Comparison of ENCODE assay signal across 9 cellular contexts in the genomic region with DNA sequence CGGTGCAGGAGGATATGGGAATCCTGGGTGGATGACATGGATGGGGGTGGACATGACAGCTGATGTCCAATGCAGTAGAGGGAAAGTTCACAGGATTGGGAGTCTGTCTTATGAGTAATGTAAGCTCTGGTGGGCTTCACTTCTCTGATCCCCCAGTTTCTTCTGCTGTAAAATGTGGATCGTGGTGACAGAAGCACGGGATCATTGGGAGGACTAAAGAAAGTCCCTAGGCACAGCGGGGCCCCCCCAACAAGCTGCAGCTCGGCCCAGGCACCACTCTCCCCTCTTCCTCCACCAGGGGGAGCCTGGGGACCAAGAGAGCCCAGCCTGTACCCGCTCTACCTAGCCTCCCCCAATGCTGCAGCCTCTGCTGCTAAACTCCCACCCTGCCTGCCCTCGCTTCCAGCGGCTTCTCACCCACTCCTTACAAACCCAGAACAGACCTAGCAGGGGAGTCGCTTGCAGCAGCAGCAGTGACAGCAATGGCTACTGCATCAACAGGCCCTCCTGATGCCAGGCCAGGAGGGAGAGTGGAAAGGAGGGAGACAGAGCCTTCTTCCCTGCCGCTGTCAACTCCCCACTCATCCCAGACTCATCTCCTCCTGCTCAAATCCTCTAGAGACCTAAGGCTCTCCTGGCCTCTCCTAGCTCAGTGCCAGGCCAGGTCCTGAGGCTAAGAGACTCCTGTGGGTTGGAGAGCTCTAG. TPM values are rescaled to one million over a fixed set of nuclear protein-coding genes. Genes with fewer than 3 reads are reported as not detected.
DNase-seq lines count a peak whose midpoint lies in the region; ATAC-seq lines count a peak whose summit lies in the region.
"Had no signal": no experiment of that assay in that cellular context is flagged by ENCODE, and none has a peak within 500 bp of the region (broad histone marks: within the 10 kb centered on the region; RNA-seq: fewer than 3 reads in every experiment).

No MANE protein-coding gene starts in this region.

- CTCF ChIA-PET in activated CD4-positive, alpha-beta T cell treated with anti-CD3 and anti-CD28 coated beads for 36 hours (lab: Charles Lee), result interaction anchor here (0.5 to 5.3 kb wide), 20 partner anchors 11 to 1722 kb away, joined by 3 to 52 read pairs (median 4); no protein-coding TSS in a partner anchor

- H3K9me3 Mint-ChIP-seq in activated CD4-positive, alpha-beta T cell treated with anti-CD3 and anti-CD28 coated beads for 36 hours (ENCODE audit: low read depth), result no peaks in the 10 kb centered on the region
- H3K9me3 Mint-ChIP-seq in central memory CD8-positive, alpha-beta T cell, result no peaks in the 10 kb centered on the region
- H3K9me3 Mint-ChIP-seq: activated naive CD4-positive, alpha-beta T cell treated with anti-CD3 and anti-CD28 coated beads, Interleukin-2, amount 50 U/mL, for 24 hours had no signal

- H3K4me3 Mint-ChIP-seq in activated CD4-positive, alpha-beta T cell treated with anti-CD3 and anti-CD28 coated beads for 36 hours, result no peak overlapping the region
- no peak overlapping the region for H3K4me3 Mint-ChIP-seq in central memory CD8-positive, alpha-beta T cell
- H3K4me3 Mint-ChIP-seq: activated naive CD4-positive, alpha-beta T cell treated with anti-CD3 and anti-CD28 coated beads, Interleukin-2, amount 50 U/mL, for 24 hours had no signal

- intact Hi-C loops in activated CD4-positive, alpha-beta T cell treated with anti-CD3 and anti-CD28 coated beads for 36 hours (cut with DNase I, micrococcal nuclease), result loop anchor here (1.0 to 2.0 kb wide), 3 partner anchors 119 to 165 kb away; no protein-coding TSS in a partner anchor
- intact Hi-C loops in left colon (cut with DNase I, micrococcal nuclease), result loop anchor here in 1 of 2 donors (10.0 kb wide), 1 partner anchor 117 kb away; a partner anchor contains a TSS

- no peak overlapping the region for H3K27ac Mint-ChIP-seq in activated CD4-positive, alpha-beta T cell treated with anti-CD3 and anti-CD28 coated beads for 36 hours
- H3K27ac Mint-ChIP-seq in central memory CD8-positive, alpha-beta T cell (ENCODE audit: low read depth), result no peak overlapping the region
- H3K27ac Mint-ChIP-seq: activated naive CD4-positive, alpha-beta T cell treated with anti-CD3 and anti-CD28 coated beads, Interleukin-2, amount 50 U/mL, for 24 hours had no signal

- no peaks in the 10 kb centered on the region for H3K36me3 Mint-ChIP-seq in activated CD4-positive, alpha-beta T cell treated with anti-CD3 and anti-CD28 coated beads for 36 hours (ENCODE audit: low read depth)
- H3K36me3 Mint-ChIP-seq in central memory CD8-positive, alpha-beta T cell (ENCODE audit: insufficient read depth), result peaks cover 2% of the 10 kb centered on the region
- H3K36me3 Mint-ChIP-seq: activated naive CD4-positive, alpha-beta T cell treated with anti-CD3 and anti-CD28 coated beads, Interleukin-2, amount 50 U/mL, for 24 hours had no signal

- ATAC-seq in GM21717 (IDR thresholded peaks at IDR 0.05; ENCODE audit: unreplicated experiment) (peak; percentile 52), left colon (peak; percentile 68), HG03196 (IDR thresholded peaks at IDR 0.05; ENCODE audit: unreplicated experiment) (no peak)
- ATAC-seq in activated CD4-positive, alpha-beta T cell treated with anti-CD3 and anti-CD28 coated beads for 36 hours, result peak; percentile 89
- ATAC-seq in central memory CD8-positive, alpha-beta T cell (replicated peaks; ENCODE audit: extremely low read depth, poor library complexity, severe bottlenecking), result peak; percentile 68

- DNase-seq in DMS 273 treated with DMSO at 0.1 percent for 48 hours (lab: John Stamatoyannopoulos, UW) (peak; percentile 58), NCI-H1092 treated with DMSO at 0.1 percent for 48 hours (lab: John Stamatoyannopoulos, UW) (peak; percentile 68), left colon (peak; percentile 50 to 79)
- DNase-seq in activated CD4-positive, alpha-beta T cell treated with anti-CD3 and anti-CD28 coated beads for 36 hours, result peak; percentile 78
- peak; percentile 52 to 56 for DNase-seq in central memory CD8-positive, alpha-beta T cell (ENCODE audit: low spot score in 2 of 2)
- peak; percentile 45 to 49 for DNase-seq in stimulated activated CD4-positive, alpha-beta T cell treated with anti-CD3 and anti-CD28 coated beads, Interleukin-4, amount 100 ng/mL, for 48 hours (ENCODE audit: low read depth in 2 of 2)

- POLR2A ChIA-PET in activated CD4-positive, alpha-beta T cell treated with anti-CD3 and anti-CD28 coated beads for 36 hours (lab: Charles Lee), result no interaction called here

- peaks cover 28% of the 10 kb centered on the region for H3K27me3 Mint-ChIP-seq in activated CD4-positive, alpha-beta T cell treated with anti-CD3 and anti-CD28 coated beads for 36 hours
- peaks cover 41% of the 10 kb centered on the region for H3K27me3 Mint-ChIP-seq in central memory CD8-positive, alpha-beta T cell

- H3K4me1 Mint-ChIP-seq in activated CD4-positive, alpha-beta T cell treated with anti-CD3 and anti-CD28 coated beads for 36 hours, result peaks cover 10% of the 10 kb centered on the region
- H3K4me1 Mint-ChIP-seq in central memory CD8-positive, alpha-beta T cell, result peaks cover 23% of the 10 kb centered on the region

RNA-seq across cellular contexts. Expression of a gene that starts 36.1 kb away (rescaled TPM):
- total RNA-seq in activated CD4-positive, alpha-beta T cell treated with anti-CD3 and anti-CD28 coated beads for 36 hours, result under 1 TPM; 0.21 TPM
- 10 to 100 TPM; 32.1 to 32.9 TPM for total RNA-seq in left colon

Comparison
In these comparisons a context has a peak if more than half of its experiments do, and no peak if none do; other contexts are left out.
1. RNA of a gene that starts 36.1 kb away (total RNA-seq): 32.1 to 32.9 TPM in left colon; 0.21 TPM in activated CD4-positive, alpha-beta T cell treated with anti-CD3 and anti-CD28 coated beads for 36 hours; every median in the first group is over 10 times any median in the second.
2. Peak in every context shown above with its lines, with median percentiles within 50 percentile points of each other: DNase-seq.